8 cellular contexts compared by ENCODE assay signal in genomic region chr2:221529943-221530652, GRCh38. TPM values are rescaled to one million over a fixed set of nuclear protein-coding genes. Genes with fewer than 3 reads are reported as not detected.
DNase-seq lines count a peak whose midpoint lies in the region; ATAC-seq and TF ChIP-seq lines count a peak whose summit lies in the region.

No MANE protein-coding gene starts in this region.

- H3K9me3 Mint-ChIP-seq in CD8-positive, alpha-beta T cell = no peaks in the 10 kb centered on the region
- no peaks in the 10 kb centered on the region for H3K9me3 Mint-ChIP-seq in mesothelial cell of epicardium

- POLR2A ChIA-PET in CD8-positive, alpha-beta T cell (lab: Charles Lee) = interaction anchor here (0.8 to 1.0 kb wide), 3 partner anchors 9 to 12 kb away, joined by 3 to 7 read pairs (median 3); no protein-coding TSS in a partner anchor

- H3K27ac ChIP-seq in CD8-positive, alpha-beta T cell (ENCODE audit: low read depth, low read length) = no peak overlapping the region

- no peaks in the 10 kb centered on the region for H3K36me3 Mint-ChIP-seq in CD8-positive, alpha-beta T cell
- no peaks in the 10 kb centered on the region for H3K36me3 Mint-ChIP-seq in mesothelial cell of epicardium

- CTCF ChIA-PET in CD8-positive, alpha-beta T cell (lab: Charles Lee) = interaction anchor here (1.3 kb wide), 1 partner anchor 10 kb away, joined by 3 read pairs; no protein-coding TSS in a partner anchor

- no peaks in the 10 kb centered on the region for H3K27me3 Mint-ChIP-seq in CD8-positive, alpha-beta T cell (ENCODE audit: low read depth)
- no peaks in the 10 kb centered on the region for H3K27me3 Mint-ChIP-seq in mesothelial cell of epicardium (ENCODE audit: low read depth)

- in situ Hi-C loops in astrocyte of the spinal cord (cut with HindIII; ENCODE audit: low sequenced_read_pairs) = no loop called here

- intact Hi-C loops in CD8-positive, alpha-beta T cell (cut with DNase I, micrococcal nuclease) = loop anchor here in 1 of 2 experiments (5.0 kb wide), 1 partner anchor 37 kb away; no protein-coding TSS in a partner anchor

- no peaks in the 10 kb centered on the region for H3K27me3 ChIP-seq in CD8-positive, alpha-beta T cell (ENCODE audit: insufficient read depth, low read length)

- H3K36me3 ChIP-seq in CD8-positive, alpha-beta T cell (ENCODE audit: insufficient read depth, low read length) = no peaks in the 10 kb centered on the region

- no peak overlapping the region for H3K4me3 ChIP-seq in CD8-positive, alpha-beta T cell (ENCODE audit: low read depth, low read length)
- H3K4me3 ChIP-seq in astrocyte of the spinal cord (ENCODE audit: low read depth, low read length) = no peak overlapping the region

- DNase-seq in CD8-positive, alpha-beta T cell = no peak
- DNase-seq in NCI-H1105 treated with DMSO at 0.1 percent for 48 hours (lab: John Stamatoyannopoulos, UW) = peak; percentile 87
- DNase-seq in astrocyte of the spinal cord (ENCODE audit: low read depth, low spot score) = peak; percentile 77
- DNase-seq in mesothelial cell of epicardium (ENCODE audit: low spot score in 2 of 2, unreplicated experiment in 2 of 2) = no peak
- DNase-seq in NCI-H2081 treated with DMSO at 0.1 percent for 48 hours (lab: John Stamatoyannopoulos, UW) = no peak
- DNase-seq in Ammon's horn (ENCODE audit: low spot score) = no peak

- no peaks in the 10 kb centered on the region for H3K4me1 ChIP-seq in CD8-positive, alpha-beta T cell (ENCODE audit: insufficient read depth, low read length)

- H3K4me3 Mint-ChIP-seq in CD8-positive, alpha-beta T cell = peak overlapping the region; percentile 71
- H3K4me3 Mint-ChIP-seq in mesothelial cell of epicardium = no peak overlapping the region

- H3K4me1 Mint-ChIP-seq in CD8-positive, alpha-beta T cell (ENCODE audit: low read depth) = peaks cover 35% of the 10 kb centered on the region
- H3K4me1 Mint-ChIP-seq in mesothelial cell of epicardium = peaks cover 44% of the 10 kb centered on the region

- H3K27ac Mint-ChIP-seq in CD8-positive, alpha-beta T cell = peak overlapping the region; percentile 80
- H3K27ac Mint-ChIP-seq in mesothelial cell of epicardium = peak overlapping the region; percentile 21

- peak; percentile 54 for ATAC-seq in CD8-positive, alpha-beta T cell
- no peak for ATAC-seq in GM21717 (IDR thresholded peaks at IDR 0.05; ENCODE audit: unreplicated experiment)
- no peak for ATAC-seq in HG02884 (IDR thresholded peaks at IDR 0.05; ENCODE audit: unreplicated experiment)

- no peaks in the 10 kb centered on the region for H3K9me3 ChIP-seq in CD8-positive, alpha-beta T cell (ENCODE audit: low read length)

- TF ChIP-seq CTCF in CD8-positive, alpha-beta T cell (IDR thresholded peaks at IDR 0.05) = no peak
- no peak for TF ChIP-seq CTCF in astrocyte of the spinal cord (IDR thresholded peaks at IDR 0.05; ENCODE audit: low read depth, low read length)
- no peak for TF ChIP-seq CTCF in mesothelial cell of epicardium (IDR thresholded peaks at IDR 0.05; ENCODE audit: unreplicated experiment)

RNA-seq across cellular contexts. Expression of gene EPHA4, which starts 42.0 kb away (rescaled TPM):
- 10 to 100 TPM; 65.5 to 68.6 TPM for total RNA-seq in CD8-positive, alpha-beta T cell
- 20.5 to 20.9 TPM (median 20.6 TPM) in 3 replicates for total RNA-seq in mesothelial cell of epicardium

Comparison
In these comparisons a context has a peak if more than half of its experiments do, and no peak if none do; other contexts are left out.
1. DNase-seq: peak in NCI-H1105 treated with DMSO at 0.1 percent for 48 hours (single experiment) and astrocyte of the spinal cord (single experiment); none in CD8-positive, alpha-beta T cell (0 of 7), mesothelial cell of epicardium (0 of 2), NCI-H2081 treated with DMSO at 0.1 percent for 48 hours (single experiment) and Ammon's horn (single experiment).